In genomic region chr12:45050331-45050750, GRCh38 we compare ENCODE assay signal across 14 cellular contexts. TPM values are rescaled to one million over a fixed set of nuclear protein-coding genes. Genes with fewer than 3 reads are reported as not detected.
DNase-seq lines count a peak whose midpoint lies in the region; ATAC-seq and TF ChIP-seq lines count a peak whose summit lies in the region.
"Had no signal": no experiment of that assay in that cellular context is flagged by ENCODE, and none has a peak within 500 bp of the region (broad histone marks: within the 10 kb centered on the region; RNA-seq: fewer than 3 reads in every experiment).

No MANE protein-coding gene starts in this region.

- H3K27me3 ChIP-seq in ectodermal cell (ENCODE audit: control insufficient read depth, insufficient read depth, low read length, poor library complexity, severe bottlenecking) (peaks cover 67% of the 10 kb centered on the region), mesenchymal stem cell (ENCODE audit: control insufficient read depth in 1 of 2, insufficient read depth in 1 of 2, low read length in 2 of 2) (peaks cover 7 to 32% of the 10 kb centered on the region in 2 experiments), tibial artery (peaks cover 0 to 31% of the 10 kb centered on the region in 2 donors)

- H3K4me1 ChIP-seq in ectodermal cell (ENCODE audit: control insufficient read depth, insufficient read depth, low read length) = no peaks in the 10 kb centered on the region
- H3K4me1 ChIP-seq in mesenchymal stem cell (ENCODE audit: control insufficient read depth, insufficient read depth, low read depth, low read length) = peaks cover 14% of the 10 kb centered on the region
- H3K4me1 ChIP-seq in tibial artery = peaks cover 0 to 24% (median 14%) of the 10 kb centered on the region in 4 donors

- intact Hi-C loops in tibial artery (cut with DNase I; ENCODE audit: low total_unique reads) = no loop called here

- H3K9ac ChIP-seq in mesenchymal stem cell (ENCODE audit: low read length) = peak overlapping the region; percentile 73

- TF ChIP-seq CTCF in tibial artery (IDR thresholded peaks at IDR 0.05) = no peak

- no peak overlapping the region for H3K14ac ChIP-seq in mesenchymal stem cell (ENCODE audit: low read length in 2 of 2)

- 0% methylated on average over 38 of the region's 38 CpGs for WGBS in ectodermal cell, 2 experiments
- WGBS in mesenchymal stem cell = 1% methylated on average over 34 of the region's 38 CpGs

- peak; percentile 21 to 22 for DNase-seq in activated T-cell treated with anti-CD3 and anti-CD28 coated beads, Interleukin-2, amount 50 U/mL, for 48 hours
- DNase-seq in activated T-cell treated with anti-CD3 and anti-CD28 coated beads for 4 hours (no peak), mesenchymal stem cell (no peak), tibial artery (no peak), SIG-M5 (lab: John Stamatoyannopoulos, UW) (no peak)
- DNase-seq: activated naive CD4-positive, alpha-beta T cell treated with anti-CD3 and anti-CD28 coated beads, Interleukin-2, amount 10 ng/mL, durations not matched to agents 7 days and 5 days; HCEC 1CT; MM.1S; NCI-H446; occipital lobe had no signal

- H2BK15ac ChIP-seq in mesenchymal stem cell (ENCODE audit: low read depth, poor library complexity, severe bottlenecking) = no peak overlapping the region

- no peak overlapping the region for H2BK120ac ChIP-seq in mesenchymal stem cell (ENCODE audit: low read depth, low read length)

- no peak overlapping the region for H3K4ac ChIP-seq in mesenchymal stem cell (ENCODE audit: low read depth in 1 of 2, low read length in 2 of 2)

- H3K36me3 ChIP-seq in ectodermal cell (ENCODE audit: control insufficient read depth, insufficient read depth, low read length) (no peaks in the 10 kb centered on the region), mesenchymal stem cell (ENCODE audit: control insufficient read depth in 1 of 2, insufficient read depth in 2 of 2, low read depth in 1 of 2, low read length in 2 of 2) (no peaks in the 10 kb centered on the region), tibial artery (no peaks in the 10 kb centered on the region)

- no peak overlapping the region for H3K18ac ChIP-seq in mesenchymal stem cell (ENCODE audit: low read depth in 1 of 2, low read length in 2 of 2)

- peak overlapping the region; percentile 97 for H3K4me2 ChIP-seq in mesenchymal stem cell (ENCODE audit: low read length, poor library complexity, severe bottlenecking)

- H2BK12ac ChIP-seq in mesenchymal stem cell (ENCODE audit: low read length in 2 of 2) = no peak overlapping the region

- no peak for ATAC-seq in HG03139 (IDR thresholded peaks at IDR 0.05; ENCODE audit: unreplicated experiment)
- ATAC-seq in HG02870 (IDR thresholded peaks at IDR 0.05; ENCODE audit: unreplicated experiment) = no peak
- ATAC-seq: activated CD4-positive, CD25-positive, alpha-beta regulatory T cell treated with anti-CD3 and anti-CD28 coated beads, Interleukin-2, amount 50 U/mL, for 24 hours had no signal

- no peaks in the 10 kb centered on the region for H3K79me1 ChIP-seq in mesenchymal stem cell (replicated peaks; ENCODE audit: low read length, poor library complexity, severe bottlenecking)

- H3K4me3 ChIP-seq in ectodermal cell (ENCODE audit: insufficient read depth, low read depth, low read length) = peak overlapping the region; percentile 51
- peak overlapping the region; percentile 51 to 80 for H3K4me3 ChIP-seq in mesenchymal stem cell (ENCODE audit: insufficient read depth in 1 of 2, low read depth in 1 of 2, low read length in 2 of 2)
- H3K4me3 ChIP-seq in tibial artery = peak overlapping the region; percentile 28 to 43

- H3K9me3 ChIP-seq in ectodermal cell (ENCODE audit: control insufficient read depth, low read length) (no peaks in the 10 kb centered on the region), mesenchymal stem cell (ENCODE audit: control insufficient read depth, low read length) (no peaks in the 10 kb centered on the region), tibial artery (no peaks in the 10 kb centered on the region)

- no peak overlapping the region for H4K91ac ChIP-seq in mesenchymal stem cell (ENCODE audit: low read length)

- H2BK5ac ChIP-seq in mesenchymal stem cell (ENCODE audit: low read depth, low read length, poor library complexity, severe bottlenecking) = no peak overlapping the region

- H3K27ac ChIP-seq in ectodermal cell (ENCODE audit: insufficient read depth, low read depth, low read length, poor library complexity, severe bottlenecking) (no peak overlapping the region), mesenchymal stem cell (ENCODE audit: low read length, poor library complexity, severe bottlenecking) (no peak overlapping the region), tibial artery (no peak overlapping the region)

- H2AFZ ChIP-seq in mesenchymal stem cell (ENCODE audit: low read depth, low read length) = no peak overlapping the region

- no peak overlapping the region for H2AK5ac ChIP-seq in mesenchymal stem cell (ENCODE audit: low read length, severe bottlenecking)

- no peak overlapping the region for H4K8ac ChIP-seq in mesenchymal stem cell (ENCODE audit: low read length)

- H3K23ac ChIP-seq in mesenchymal stem cell (ENCODE audit: low read length in 2 of 2) = no peak overlapping the region

RNA-seq across cellular contexts. Expression of gene DBX2, which starts 0.6 kb away (rescaled TPM):
- polyA plus RNA-seq in ectodermal cell (2013, experiment 1 of 4) = 0.22 TPM
- 0.14 TPM for polyA plus RNA-seq in ectodermal cell (2013, experiment 2 of 4)
- 0.53 TPM for polyA plus RNA-seq in ectodermal cell (2013, experiment 3 of 4)
- polyA plus RNA-seq in ectodermal cell (2013, experiment 4 of 4) = 0.16 TPM
- not detected for polyA plus RNA-seq in mesenchymal stem cell (2013, experiment 1 of 2)
- polyA plus RNA-seq in mesenchymal stem cell (2013, experiment 2 of 2) = not detected

Comparison
In these comparisons a context has a peak if more than half of its experiments do, and no peak if none do; other contexts are left out.
1. DNase-seq: peak in activated T-cell treated with anti-CD3 and anti-CD28 coated beads, Interleukin-2, amount 50 U/mL, for 48 hours (2 of 2); none in activated T-cell treated with anti-CD3 and anti-CD28 coated beads for 4 hours (single experiment), mesenchymal stem cell (single experiment), tibial artery (0 of 2) and SIG-M5 (single experiment).
2. Peak in every context shown above with its lines, with median percentiles within 50 percentile points of each other: H3K4me3 ChIP-seq.